Comparison of ENCODE assay signal across 16 cellular contexts in the genomic region with DNA sequence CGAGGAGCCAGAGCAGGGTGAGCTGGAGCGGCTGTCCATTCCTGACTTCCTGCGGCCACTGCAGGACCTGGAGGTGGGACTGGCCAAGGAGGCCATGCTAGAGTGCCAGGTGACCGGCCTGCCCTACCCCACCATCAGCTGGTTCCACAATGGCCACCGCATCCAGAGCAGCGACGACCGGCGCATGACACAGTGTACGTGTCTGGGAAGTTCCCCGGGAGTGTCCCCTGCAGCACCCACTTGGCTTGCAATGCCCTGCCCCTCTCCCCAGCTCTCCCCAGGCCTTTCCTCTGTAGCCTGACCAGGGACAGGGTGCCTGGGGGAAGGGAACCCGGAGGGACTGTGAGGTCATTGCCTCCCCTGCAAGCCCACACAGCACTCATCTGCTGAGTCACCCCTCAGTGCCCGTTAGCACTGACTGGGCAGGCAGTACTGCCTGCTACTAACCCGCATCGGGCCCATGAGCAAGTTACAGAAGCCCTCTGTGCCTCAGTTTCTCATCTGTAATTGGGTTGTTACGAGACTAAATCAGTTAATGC. TPM values are rescaled to one million over a fixed set of nuclear protein-coding genes. Genes with fewer than 3 reads are reported as not detected.
DNase-seq lines count a peak whose midpoint lies in the region; ATAC-seq and TF ChIP-seq lines count a peak whose summit lies in the region.
"Had no signal": no experiment of that assay in that cellular context is flagged by ENCODE, and none has a peak within 500 bp of the region (broad histone marks: within the 10 kb centered on the region; RNA-seq: fewer than 3 reads in every experiment).

No MANE protein-coding gene starts in this region.

- H3K4me3 Mint-ChIP-seq in CD4-positive, alpha-beta memory T cell, result no peak overlapping the region
- H3K4me3 Mint-ChIP-seq: nephron had no signal

- H3K27ac Mint-ChIP-seq in CD4-positive, alpha-beta memory T cell, result no peak overlapping the region
- H3K27ac Mint-ChIP-seq: nephron had no signal

- peaks cover 0 to 6% of the 10 kb centered on the region in 2 donors for H3K27me3 Mint-ChIP-seq in CD4-positive, alpha-beta memory T cell

- H3K4me1 ChIP-seq in left ventricle myocardium inferior (peaks cover 64% of the 10 kb centered on the region), vagina (peaks cover 28% of the 10 kb centered on the region)
- H3K4me1 ChIP-seq in CD4-positive, alpha-beta memory T cell (ENCODE audit: insufficient read depth, low read length), result no peaks in the 10 kb centered on the region

- TF ChIP-seq CTCF in left ventricle myocardium inferior (IDR thresholded peaks at IDR 0.05; ENCODE audit: borderline replicate concordance) (no peak), vagina (IDR thresholded peaks at IDR 0.05) (no peak)

- POLR2A ChIA-PET in CD4-positive, alpha-beta memory T cell (lab: Charles Lee; ENCODE audit: partially characterized antibody), result no interaction called here

- H3K27me3 ChIP-seq in left ventricle myocardium inferior (ENCODE audit: low read depth) (peaks cover 12% of the 10 kb centered on the region), vagina (no peaks in the 10 kb centered on the region)
- no peaks in the 10 kb centered on the region for H3K27me3 ChIP-seq in CD4-positive, alpha-beta memory T cell (ENCODE audit: insufficient read depth, low read length)

- H3K27ac ChIP-seq in left ventricle myocardium inferior (replicated peaks), result peak overlapping the region; percentile 62
- no peak overlapping the region for H3K27ac ChIP-seq in vagina
- H3K27ac ChIP-seq in CD4-positive, alpha-beta memory T cell (ENCODE audit: low read depth, low read length), result no peak overlapping the region

- no peaks in the 10 kb centered on the region for H3K9me3 Mint-ChIP-seq in CD4-positive, alpha-beta memory T cell
- H3K9me3 Mint-ChIP-seq: nephron had no signal

- H3K9me3 ChIP-seq in left ventricle myocardium inferior (replicated peaks), result no peaks in the 10 kb centered on the region
- H3K9me3 ChIP-seq in vagina, result no peaks in the 10 kb centered on the region
- H3K9me3 ChIP-seq in CD4-positive, alpha-beta memory T cell (ENCODE audit: control insufficient read depth in 1 of 2, low read length in 2 of 2), result no peaks in the 10 kb centered on the region

- H3K36me3 ChIP-seq in left ventricle myocardium inferior (peaks cover 5% of the 10 kb centered on the region), vagina (peaks cover 0 to 4% of the 10 kb centered on the region in 2 donors)
- no peaks in the 10 kb centered on the region for H3K36me3 ChIP-seq in CD4-positive, alpha-beta memory T cell (ENCODE audit: insufficient read depth, low read length)

- DNase-seq in A172 (ENCODE audit: low spot score), result peak; percentile 91
- peak; percentile 81 for DNase-seq in HT1080 (ENCODE audit: low read depth)
- DNase-seq in astrocyte of the hippocampus (ENCODE audit: low read depth, low spot score), result peak; percentile 80
- no peak for DNase-seq in left ventricle myocardium inferior
- DNase-seq in vagina (ENCODE audit: extremely low spot score in 2 of 2), result no peak
- DNase-seq in NCI-H1417 (lab: John Stamatoyannopoulos, UW), result no peak
- DNase-seq in CD4-positive, alpha-beta memory T cell, result no peak
- DNase-seq: H7; MM.1S; NCI-H524 treated with DMSO at 0.1 percent for 48 hours; stimulated activated CD4-positive, alpha-beta T cell treated with anti-CD3 and anti-CD28 coated beads, Interleukin-12 subunit alpha, Interleukin-12 subunit beta, amount 100 ng/mL, for 4 hours; SW 1271 had no signal

- no peak overlapping the region for H3K4me3 ChIP-seq in left ventricle myocardium inferior
- H3K4me3 ChIP-seq in vagina, result no peak overlapping the region
- no peak overlapping the region for H3K4me3 ChIP-seq in CD4-positive, alpha-beta memory T cell (ENCODE audit: low read length in 2 of 2)

- CTCF ChIA-PET in CD4-positive, alpha-beta memory T cell (lab: Charles Lee; ENCODE audit: partially characterized antibody), result no interaction called here

- intact Hi-C loops in left ventricle myocardium inferior (cut with micrococcal nuclease), result no loop called here
- intact Hi-C loops in vagina (cut with DNase I), result no loop called here
- intact Hi-C loops in CD4-positive, alpha-beta memory T cell (cut with micrococcal nuclease), result no loop called here

- H3K36me3 Mint-ChIP-seq in CD4-positive, alpha-beta memory T cell, result no peaks in the 10 kb centered on the region

- ATAC-seq in GM21717 (IDR thresholded peaks at IDR 0.05; ENCODE audit: unreplicated experiment), result no peak

- H3K4me1 Mint-ChIP-seq in CD4-positive, alpha-beta memory T cell, result no peaks in the 10 kb centered on the region
- H3K4me1 Mint-ChIP-seq: nephron had no signal

- no peak for TF ChIP-seq POLR2A in vagina (IDR thresholded peaks at IDR 0.05)

RNA-seq across cellular contexts. Expression of gene GMPPA, which starts 29.4 kb away (rescaled TPM):
- 52.5 and 54.7 TPM in 2 replicates for total RNA-seq in A172 (2014; rRNA removed; shearing (Covaris generic))
- 40.0 and 47.8 TPM in 2 replicates for total RNA-seq in HT1080 (2014; rRNA removed; shearing (Covaris generic))
- polyA plus RNA-seq in HT1080 (2015; cell fraction: cytosol; rRNA removed), result 30.3 and 32.2 TPM in 2 replicates
- 57.6 and 61.8 TPM in 2 replicates for polyA plus RNA-seq in HT1080 (2015; cell fraction: nucleus; rRNA removed)
- total RNA-seq in left ventricle myocardium inferior (22.0 TPM), vagina (35.4 TPM)
- 10 to 100 TPM; 45.2 to 48.3 TPM for total RNA-seq in CD4-positive, alpha-beta memory T cell
- polyA plus RNA-seq in CD4-positive, alpha-beta memory T cell, result 10 to 100 TPM; 30.4 to 31.0 TPM

RNA-seq across cellular contexts. Expression of gene SPEG, which starts 34.6 kb away (rescaled TPM):
- total RNA-seq in A172 (2014; rRNA removed; shearing (Covaris generic)), result 30.0 and 32.9 TPM in 2 replicates
- 20.6 and 23.0 TPM in 2 replicates for total RNA-seq in HT1080 (2014; rRNA removed; shearing (Covaris generic))
- 11.0 and 12.6 TPM in 2 replicates for polyA plus RNA-seq in HT1080 (2015; cell fraction: cytosol; rRNA removed)
- 98.0 and 108 TPM in 2 replicates for polyA plus RNA-seq in HT1080 (2015; cell fraction: nucleus; rRNA removed)
- 145 TPM for total RNA-seq in left ventricle myocardium inferior
- 28.2 TPM for total RNA-seq in vagina
- 1 to 10 TPM; 8.8 to 9.0 TPM for total RNA-seq in CD4-positive, alpha-beta memory T cell
- under 1 TPM; 0.15 to 0.20 TPM for polyA plus RNA-seq in CD4-positive, alpha-beta memory T cell

RNA-seq across cellular contexts. Expression of gene ASIC4, which starts 45.0 kb away (rescaled TPM):
- total RNA-seq in A172 (2014; rRNA removed; shearing (Covaris generic)), result 0.12 and 0.43 TPM in 2 replicates
- not detected in 2 replicates for total RNA-seq in HT1080 (2014; rRNA removed; shearing (Covaris generic))
- not detected in 2 replicates for polyA plus RNA-seq in HT1080 (2015; cell fraction: cytosol; rRNA removed)
- 0.03 TPM in 1 of 2 replicates, not detected in the other for polyA plus RNA-seq in HT1080 (2015; cell fraction: nucleus; rRNA removed)
- total RNA-seq in left ventricle myocardium inferior (not detected), vagina (not detected)
- total RNA-seq in CD4-positive, alpha-beta memory T cell, result under 1 TPM; 0.09 to 0.22 TPM
- not detected for polyA plus RNA-seq in CD4-positive, alpha-beta memory T cell
- total RNA-seq: activated CD8-positive, alpha-beta memory T cell treated with anti-CD3 and anti-CD28 coated beads for 36 hours; G401 had no signal

RNA-seq across cellular contexts. Expression of gene DES, which starts 51.1 kb away (rescaled TPM):
- total RNA-seq in A172 (2014; rRNA removed; shearing (Covaris generic)), result 30.0 and 34.5 TPM in 2 replicates
- total RNA-seq in HT1080 (2014; rRNA removed; shearing (Covaris generic)), result not detected in 2 replicates
- 0.03 and 0.47 TPM in 2 replicates for polyA plus RNA-seq in HT1080 (2015; cell fraction: cytosol; rRNA removed)
- 0.10 TPM in 1 of 2 replicates, not detected in the other for polyA plus RNA-seq in HT1080 (2015; cell fraction: nucleus; rRNA removed)
- total RNA-seq in left ventricle myocardium inferior, result 15,954 TPM
- total RNA-seq in vagina, result 883 TPM
- total RNA-seq in CD4-positive, alpha-beta memory T cell, result not detected
- polyA plus RNA-seq in CD4-positive, alpha-beta memory T cell, result not detected
- total RNA-seq: activated CD8-positive, alpha-beta memory T cell treated with anti-CD3 and anti-CD28 coated beads for 36 hours; G401 had no signal

Comparison
In these comparisons a context has a peak if more than half of its experiments do, and no peak if none do; other contexts are left out.
1. DNase-seq: peak in A172 (single experiment), HT1080 (single experiment) and astrocyte of the hippocampus (single experiment); none in left ventricle myocardium inferior (single experiment), vagina (0 of 2), NCI-H1417 (0 of 3) and CD4-positive, alpha-beta memory T cell (0 of 5).